Comparison of ENCODE assay signal across 8 cellular contexts in the genomic region with DNA sequence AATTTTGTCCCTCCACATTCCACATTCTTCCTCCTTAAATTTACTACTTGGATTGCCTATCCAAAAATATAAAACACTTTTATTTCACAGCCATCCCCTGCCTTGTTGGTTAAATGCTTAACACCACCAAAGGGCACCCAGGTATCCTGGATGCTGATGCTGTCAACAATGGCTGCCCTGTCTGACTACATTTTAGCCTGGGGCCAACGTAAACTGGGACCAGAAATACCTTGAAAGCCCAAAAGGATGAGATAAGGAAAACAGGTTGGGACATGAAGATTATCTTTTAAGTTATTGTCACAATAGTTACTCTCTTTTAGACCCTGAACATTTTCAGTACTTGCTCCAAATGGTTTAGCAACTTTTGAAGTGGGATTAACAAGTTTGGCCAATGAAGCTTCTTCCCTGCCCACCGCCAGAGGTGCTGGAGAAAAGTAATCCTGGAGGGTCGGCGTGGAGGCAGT. TPM values are rescaled to one million over a fixed set of nuclear protein-coding genes. Genes with fewer than 3 reads are reported as not detected.
DNase-seq lines count a peak whose midpoint lies in the region; ATAC-seq, FAIRE-seq and TF ChIP-seq lines count a peak whose summit lies in the region.

No MANE protein-coding gene starts in this region.

- H3K36me3 Mint-ChIP-seq in astrocyte (ENCODE audit: low read depth, unreplicated experiment) = no peaks in the 10 kb centered on the region

- 0 to 21% methylated on average over 4 of the region's 4 CpGs for WGBS in lower leg skin, 2 donors

- intact Hi-C loops in lower leg skin (cut with DNase I; ENCODE audit: low total_unique reads) = no loop called here
- intact Hi-C loops in upper lobe of right lung (cut with DNase I) = no loop called here

- FAIRE-seq in astrocyte (lab: Jason Lieb, UNC) = peak; percentile 90
- no peak for FAIRE-seq in GM12892 (lab: Jason Lieb, UNC)

- H3K27me3 Mint-ChIP-seq in astrocyte (ENCODE audit: low read depth, unreplicated experiment) = no peaks in the 10 kb centered on the region

- peaks cover 4% of the 10 kb centered on the region for H3K36me3 ChIP-seq in astrocyte (ENCODE audit: insufficient read depth, low read length)
- no peaks in the 10 kb centered on the region for H3K36me3 ChIP-seq in upper lobe of right lung

- H3K79me2 ChIP-seq in astrocyte (ENCODE audit: insufficient read depth, low read length) = peaks cover 45% of the 10 kb centered on the region

- no peaks in the 10 kb centered on the region for H4K20me1 ChIP-seq in astrocyte (ENCODE audit: insufficient read depth, low read length)

- peak overlapping the region; percentile 93 for H3K4me2 ChIP-seq in astrocyte (ENCODE audit: low read length)

- DNase-seq in AG09309 (ENCODE audit: low read depth) = no peak
- DNase-seq in HT-29 (ENCODE audit: low spot score) = peak; percentile 61
- DNase-seq in astrocyte (ENCODE audit: low read depth) = no peak
- no peak for DNase-seq in lower leg skin (ENCODE audit: low spot score in 2 of 2)
- no peak for DNase-seq in upper lobe of right lung
- DNase-seq in GM12892 (ENCODE audit: insufficient read length) = no peak
- DNase-seq in NCI-H1694 (lab: John Stamatoyannopoulos, UW) = no peak
- DNase-seq in stimulated activated CD4-positive, alpha-beta T cell treated with anti-CD3 and anti-CD28 coated beads, Interleukin-2, amount 100 ng/mL, for 24 hours = no peak

- H3K9ac ChIP-seq in astrocyte (ENCODE audit: low read length) = peak overlapping the region; percentile 99

- H3K4me3 ChIP-seq in AG09309 (ENCODE audit: control insufficient read depth, low read depth, low read length) (peak overlapping the region; percentile 81), astrocyte (ENCODE audit: insufficient read depth, low read depth, low read length) (peak overlapping the region; percentile 92), lower leg skin (ENCODE audit: low read depth, poor library complexity, severe bottlenecking) (peak overlapping the region; percentile 50), upper lobe of right lung (peak overlapping the region; percentile 69)

- no peaks in the 10 kb centered on the region for H3K4me1 Mint-ChIP-seq in astrocyte (ENCODE audit: low read depth, unreplicated experiment)

- peak overlapping the region; percentile 96 for H3K27ac Mint-ChIP-seq in astrocyte (ENCODE audit: unreplicated experiment)

- H3K9me3 Mint-ChIP-seq in astrocyte (ENCODE audit: unreplicated experiment) = no peaks in the 10 kb centered on the region

- peak overlapping the region; percentile 98 for H3K27ac ChIP-seq in astrocyte (ENCODE audit: low read depth, low read length)
- H3K27ac ChIP-seq in upper lobe of right lung = peak overlapping the region; percentile 94

- TF ChIP-seq CTCF in AG09309 (IDR thresholded peaks at IDR 0.05; ENCODE audit: control insufficient read depth, insufficient read depth, low read depth, low read length, missing control alignments) (no peak), astrocyte (IDR thresholded peaks at IDR 0.05; ENCODE audit: insufficient read depth, low read depth, low read length) (no peak), lower leg skin (IDR thresholded peaks at IDR 0.05) (no peak), upper lobe of right lung (IDR thresholded peaks at IDR 0.05) (peak; percentile 7)

- H3K4me3 Mint-ChIP-seq in astrocyte (ENCODE audit: unreplicated experiment) = peak overlapping the region; percentile 96

- H2AFZ ChIP-seq in astrocyte (ENCODE audit: low read depth, low read length) = peak overlapping the region; percentile 88

- TF ChIP-seq POLR2A in lower leg skin (IDR thresholded peaks at IDR 0.05) = no peak
- no peak for TF ChIP-seq POLR2A in GM12892 (IDR thresholded peaks at IDR 0.05; ENCODE audit: low read depth, low read length)

- no peaks in the 10 kb centered on the region for H3K27me3 ChIP-seq in astrocyte (ENCODE audit: insufficient read depth, low read length)
- H3K27me3 ChIP-seq in upper lobe of right lung = no peaks in the 10 kb centered on the region

- no peak for ATAC-seq in upper lobe of right lung

- peaks cover 3% of the 10 kb centered on the region for H3K4me1 ChIP-seq in astrocyte (ENCODE audit: insufficient read depth, low read length)
- H3K4me1 ChIP-seq in upper lobe of right lung = peaks cover 9% of the 10 kb centered on the region

- no peaks in the 10 kb centered on the region for H3K9me3 ChIP-seq in astrocyte (ENCODE audit: insufficient read depth, low read depth, low read length)
- H3K9me3 ChIP-seq in upper lobe of right lung = no peaks in the 10 kb centered on the region

RNA-seq across cellular contexts. Expression of a gene that starts 0.8 kb away (rescaled TPM):
- total RNA-seq in HT-29 (2014; rRNA removed; shearing (Covaris generic)) = 20.9 and 27.7 TPM in 2 replicates
- total RNA-seq in astrocyte = 33.0 and 38.2 TPM in 2 replicates
- 10 to 100 TPM; 12.6 to 33.2 (median 24.9) TPM for total RNA-seq in lower leg skin
- 44.5 TPM for total RNA-seq in upper lobe of right lung
- polyA plus RNA-seq in GM12892 (2012; ENCODE audit: missing spikeins) = 8.1 TPM
